1 cellular context compared by ENCODE assay signal in the genomic region with DNA sequence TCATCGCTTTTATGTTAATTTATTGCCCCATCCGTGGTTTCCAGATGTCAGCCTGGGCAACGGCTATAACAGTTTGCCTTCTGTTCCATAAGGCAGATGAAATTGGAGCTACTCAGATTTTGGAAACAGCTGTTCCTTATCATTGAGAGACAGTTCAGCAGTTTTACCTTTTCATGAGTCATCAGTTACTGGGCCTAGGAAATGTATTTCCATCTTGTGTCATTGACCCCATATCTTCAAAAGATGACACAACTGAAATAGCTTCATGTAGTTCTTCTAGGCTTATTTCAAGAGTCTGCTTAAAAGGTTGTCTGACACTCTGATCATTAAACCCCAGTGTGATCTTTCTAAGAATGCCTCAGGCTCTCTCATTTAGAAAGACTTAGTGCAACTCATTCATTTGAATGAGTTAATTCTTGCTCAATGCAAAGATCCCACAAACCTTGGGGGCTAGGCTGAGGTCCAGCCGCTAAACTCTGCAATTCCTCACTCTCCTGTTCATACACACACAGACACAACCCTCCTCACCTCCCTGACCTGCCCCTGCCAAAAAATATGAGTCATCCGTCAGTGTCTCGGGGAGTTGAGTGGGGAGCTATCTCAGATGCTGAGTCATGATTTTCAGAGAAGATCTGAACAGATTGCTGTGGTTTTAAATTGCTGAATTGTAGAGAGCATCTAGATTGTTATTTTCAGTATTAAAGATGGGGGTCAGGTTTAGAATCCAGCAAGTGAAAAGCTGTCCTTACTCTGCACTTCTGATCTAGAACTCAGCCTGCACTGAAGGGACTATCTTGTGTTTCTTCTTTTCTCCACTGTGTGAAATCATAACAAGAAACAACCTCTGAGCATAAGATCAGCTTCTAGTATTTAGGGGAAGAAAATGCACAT.
TF ChIP-seq lines count a peak whose summit lies in the region.

No MANE protein-coding gene starts in this region.

TF ChIP-seq in K562, 482 proteins besides CTCF, POLR2A, EP300 and RAD21 (continued from another document and continues in another):
- TF ChIP-seq MYBL2 (IDR thresholded peaks at IDR 0.05; ENCODE audit: low read depth): no peak; the same call in 1 of the 2 replicates
- no peak for TF ChIP-seq MYBL2 (CRISPR knock-in tag; IDR thresholded peaks at IDR 0.05; ENCODE audit: borderline replicate concordance)
- TF ChIP-seq SRSF9 (IDR thresholded peaks at IDR 0.05; ENCODE audit: borderline replicate concordance, low read depth, low read length): no peak
- TF ChIP-seq, protein P1, sequence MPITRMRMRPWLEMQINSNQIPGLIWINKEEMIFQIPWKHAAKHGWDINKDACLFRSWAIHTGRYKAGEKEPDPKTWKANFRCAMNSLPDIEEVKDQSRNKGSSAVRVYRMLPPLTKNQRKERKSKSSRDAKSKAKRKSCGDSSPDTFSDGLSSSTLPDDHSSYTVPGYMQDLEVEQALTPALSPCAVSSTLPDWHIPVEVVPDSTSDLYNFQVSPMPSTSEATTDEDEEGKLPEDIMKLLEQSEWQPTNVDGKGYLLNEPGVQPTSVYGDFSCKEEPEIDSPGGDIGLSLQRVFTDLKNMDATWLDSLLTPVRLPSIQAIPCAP (CRISPR knock-in tag; IDR thresholded peaks at IDR 0.05; ENCODE audit: borderline replicate concordance): no peak
- TF ChIP-seq BRF1 (IDR thresholded peaks at IDR 0.05; ENCODE audit: borderline replicate concordance, extremely low read depth, insufficient read length): no peak
- no peak for TF ChIP-seq ZFP1 (CRISPR knock-in tag; IDR thresholded peaks at IDR 0.05)
- peak; percentile 58 for TF ChIP-seq ESRRA (IDR thresholded peaks at IDR 0.05; ENCODE audit: borderline replicate concordance, low read depth)
- TF ChIP-seq POLR2B (IDR thresholded peaks at IDR 0.05; ENCODE audit: low read depth, partially characterized antibody): no peak
- no peak for TF ChIP-seq HNRNPUL1 (IDR thresholded peaks at IDR 0.05; ENCODE audit: low read length)
- no peak for TF ChIP-seq WHSC1 (IDR thresholded peaks at IDR 0.05; ENCODE audit: low read length)
- peak; percentile 87 for TF ChIP-seq SMAD4 (CRISPR knock-in tag; conservative IDR thresholded peaks at IDR 0.05)
- no peak for TF ChIP-seq ZNF217 (CRISPR knock-in tag; IDR thresholded peaks at IDR 0.05)
- no peak for TF ChIP-seq ZSCAN29 (IDR thresholded peaks at IDR 0.05)
- TF ChIP-seq NFYB (IDR thresholded peaks at IDR 0.05; ENCODE audit: extremely low read depth, insufficient read length): no peak
- no peak for TF ChIP-seq RBM14 (IDR thresholded peaks at IDR 0.05; ENCODE audit: borderline replicate concordance, insufficient read depth, low read depth, low read length)
- TF ChIP-seq, protein P2, sequence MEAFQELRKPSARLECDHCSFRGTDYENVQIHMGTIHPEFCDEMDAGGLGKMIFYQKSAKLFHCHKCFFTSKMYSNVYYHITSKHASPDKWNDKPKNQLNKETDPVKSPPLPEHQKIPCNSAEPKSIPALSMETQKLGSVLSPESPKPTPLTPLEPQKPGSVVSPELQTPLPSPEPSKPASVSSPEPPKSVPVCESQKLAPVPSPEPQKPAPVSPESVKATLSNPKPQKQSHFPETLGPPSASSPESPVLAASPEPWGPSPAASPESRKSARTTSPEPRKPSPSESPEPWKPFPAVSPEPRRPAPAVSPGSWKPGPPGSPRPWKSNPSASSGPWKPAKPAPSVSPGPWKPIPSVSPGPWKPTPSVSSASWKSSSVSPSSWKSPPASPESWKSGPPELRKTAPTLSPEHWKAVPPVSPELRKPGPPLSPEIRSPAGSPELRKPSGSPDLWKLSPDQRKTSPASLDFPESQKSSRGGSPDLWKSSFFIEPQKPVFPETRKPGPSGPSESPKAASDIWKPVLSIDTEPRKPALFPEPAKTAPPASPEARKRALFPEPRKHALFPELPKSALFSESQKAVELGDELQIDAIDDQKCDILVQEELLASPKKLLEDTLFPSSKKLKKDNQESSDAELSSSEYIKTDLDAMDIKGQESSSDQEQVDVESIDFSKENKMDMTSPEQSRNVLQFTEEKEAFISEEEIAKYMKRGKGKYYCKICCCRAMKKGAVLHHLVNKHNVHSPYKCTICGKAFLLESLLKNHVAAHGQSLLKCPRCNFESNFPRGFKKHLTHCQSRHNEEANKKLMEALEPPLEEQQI (IDR thresholded peaks at IDR 0.05): no peak
- TF ChIP-seq GABPB2 (CRISPR knock-in tag; conservative IDR thresholded peaks at IDR 0.05): no peak
- no peak for TF ChIP-seq TCF15 (CRISPR knock-in tag; IDR thresholded peaks at IDR 0.05)
- peak; percentile 72 for TF ChIP-seq CEBPB (tag; IDR thresholded peaks at IDR 0.05)
- TF ChIP-seq CBFA2T3 (IDR thresholded peaks at IDR 0.05): peak; percentile 98
- peak; percentile 91 for TF ChIP-seq TCF3 (CRISPR knock-in tag; IDR thresholded peaks at IDR 0.05)
- no peak for TF ChIP-seq HOXB6 (CRISPR knock-in tag; IDR thresholded peaks at IDR 0.05; ENCODE audit: borderline replicate concordance)
- TF ChIP-seq CREBBP (IDR thresholded peaks at IDR 0.05; ENCODE audit: low read depth, low read length): no peak
- TF ChIP-seq RUNX1 (IDR thresholded peaks at IDR 0.05; ENCODE audit: low read depth): no peak
- TF ChIP-seq NCOA6 (IDR thresholded peaks at IDR 0.05): no peak
- no peak for TF ChIP-seq ZNF511 (CRISPR knock-in tag; IDR thresholded peaks at IDR 0.05)
- TF ChIP-seq CBX2 (IDR thresholded peaks at IDR 0.05; ENCODE audit: insufficient read depth, low read length, poor library complexity, severe bottlenecking): no peak
- peak; percentile 98 for TF ChIP-seq DPF2 (IDR thresholded peaks at IDR 0.05)
- peak; percentile 57 for TF ChIP-seq EGR1 (conservative IDR thresholded peaks at IDR 0.05)
- TF ChIP-seq NR3C1 (CRISPR knock-in tag; IDR thresholded peaks at IDR 0.05): no peak
- TF ChIP-seq KAT2B (IDR thresholded peaks at IDR 0.05; ENCODE audit: low read depth, low read length): no peak
- TF ChIP-seq SRSF1 (IDR thresholded peaks at IDR 0.05; ENCODE audit: low read depth, low read length): no peak
- TF ChIP-seq ZNF12 (CRISPR knock-in tag; IDR thresholded peaks at IDR 0.05): no peak
- no peak for TF ChIP-seq ARHGAP35 (IDR thresholded peaks at IDR 0.05; ENCODE audit: partially characterized antibody)
- TF ChIP-seq, protein P3, sequence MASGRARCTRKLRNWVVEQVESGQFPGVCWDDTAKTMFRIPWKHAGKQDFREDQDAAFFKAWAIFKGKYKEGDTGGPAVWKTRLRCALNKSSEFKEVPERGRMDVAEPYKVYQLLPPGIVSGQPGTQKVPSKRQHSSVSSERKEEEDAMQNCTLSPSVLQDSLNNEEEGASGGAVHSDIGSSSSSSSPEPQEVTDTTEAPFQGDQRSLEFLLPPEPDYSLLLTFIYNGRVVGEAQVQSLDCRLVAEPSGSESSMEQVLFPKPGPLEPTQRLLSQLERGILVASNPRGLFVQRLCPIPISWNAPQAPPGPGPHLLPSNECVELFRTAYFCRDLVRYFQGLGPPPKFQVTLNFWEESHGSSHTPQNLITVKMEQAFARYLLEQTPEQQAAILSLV (tag; IDR thresholded peaks at IDR 0.05): no peak
- no peak for TF ChIP-seq ZNF184 (CRISPR knock-in tag; IDR thresholded peaks at IDR 0.05)
- TF ChIP-seq, protein P4, sequence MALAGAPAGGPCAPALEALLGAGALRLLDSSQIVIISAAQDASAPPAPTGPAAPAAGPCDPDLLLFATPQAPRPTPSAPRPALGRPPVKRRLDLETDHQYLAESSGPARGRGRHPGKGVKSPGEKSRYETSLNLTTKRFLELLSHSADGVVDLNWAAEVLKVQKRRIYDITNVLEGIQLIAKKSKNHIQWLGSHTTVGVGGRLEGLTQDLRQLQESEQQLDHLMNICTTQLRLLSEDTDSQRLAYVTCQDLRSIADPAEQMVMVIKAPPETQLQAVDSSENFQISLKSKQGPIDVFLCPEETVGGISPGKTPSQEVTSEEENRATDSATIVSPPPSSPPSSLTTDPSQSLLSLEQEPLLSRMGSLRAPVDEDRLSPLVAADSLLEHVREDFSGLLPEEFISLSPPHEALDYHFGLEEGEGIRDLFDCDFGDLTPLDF (CRISPR knock-in tag; IDR thresholded peaks at IDR 0.05): no peak
- TF ChIP-seq FOSL1 (tag; conservative IDR thresholded peaks at IDR 0.05): peak; percentile 100
- peak; percentile 100 for TF ChIP-seq C11orf30 (IDR thresholded peaks at IDR 0.05; ENCODE audit: low read depth)
- no peak for TF ChIP-seq ZNF263 (CRISPR knock-in tag; IDR thresholded peaks at IDR 0.05; ENCODE audit: borderline replicate concordance)
- TF ChIP-seq GATA2 (CRISPR knock-in tag; IDR thresholded peaks at IDR 0.05): peak; percentile 68
- peak; percentile 100 for TF ChIP-seq ZNF316 (IDR thresholded peaks at IDR 0.05)
- no peak for TF ChIP-seq ELF1 (tag; IDR thresholded peaks at IDR 0.05)
- TF ChIP-seq, protein P5, sequence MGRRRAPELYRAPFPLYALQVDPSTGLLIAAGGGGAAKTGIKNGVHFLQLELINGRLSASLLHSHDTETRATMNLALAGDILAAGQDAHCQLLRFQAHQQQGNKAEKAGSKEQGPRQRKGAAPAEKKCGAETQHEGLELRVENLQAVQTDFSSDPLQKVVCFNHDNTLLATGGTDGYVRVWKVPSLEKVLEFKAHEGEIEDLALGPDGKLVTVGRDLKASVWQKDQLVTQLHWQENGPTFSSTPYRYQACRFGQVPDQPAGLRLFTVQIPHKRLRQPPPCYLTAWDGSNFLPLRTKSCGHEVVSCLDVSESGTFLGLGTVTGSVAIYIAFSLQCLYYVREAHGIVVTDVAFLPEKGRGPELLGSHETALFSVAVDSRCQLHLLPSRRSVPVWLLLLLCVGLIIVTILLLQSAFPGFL (CRISPR knock-in tag; IDR thresholded peaks at IDR 0.05): no peak
- TF ChIP-seq, protein P6, sequence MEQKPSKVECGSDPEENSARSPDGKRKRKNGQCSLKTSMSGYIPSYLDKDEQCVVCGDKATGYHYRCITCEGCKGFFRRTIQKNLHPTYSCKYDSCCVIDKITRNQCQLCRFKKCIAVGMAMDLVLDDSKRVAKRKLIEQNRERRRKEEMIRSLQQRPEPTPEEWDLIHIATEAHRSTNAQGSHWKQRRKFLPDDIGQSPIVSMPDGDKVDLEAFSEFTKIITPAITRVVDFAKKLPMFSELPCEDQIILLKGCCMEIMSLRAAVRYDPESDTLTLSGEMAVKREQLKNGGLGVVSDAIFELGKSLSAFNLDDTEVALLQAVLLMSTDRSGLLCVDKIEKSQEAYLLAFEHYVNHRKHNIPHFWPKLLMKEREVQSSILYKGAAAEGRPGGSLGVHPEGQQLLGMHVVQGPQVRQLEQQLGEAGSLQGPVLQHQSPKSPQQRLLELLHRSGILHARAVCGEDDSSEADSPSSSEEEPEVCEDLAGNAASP (IDR thresholded peaks at IDR 0.05): no peak
- no peak for TF ChIP-seq ATF6 (CRISPR knock-in tag; IDR thresholded peaks at IDR 0.05)
- TF ChIP-seq, protein P7, sequence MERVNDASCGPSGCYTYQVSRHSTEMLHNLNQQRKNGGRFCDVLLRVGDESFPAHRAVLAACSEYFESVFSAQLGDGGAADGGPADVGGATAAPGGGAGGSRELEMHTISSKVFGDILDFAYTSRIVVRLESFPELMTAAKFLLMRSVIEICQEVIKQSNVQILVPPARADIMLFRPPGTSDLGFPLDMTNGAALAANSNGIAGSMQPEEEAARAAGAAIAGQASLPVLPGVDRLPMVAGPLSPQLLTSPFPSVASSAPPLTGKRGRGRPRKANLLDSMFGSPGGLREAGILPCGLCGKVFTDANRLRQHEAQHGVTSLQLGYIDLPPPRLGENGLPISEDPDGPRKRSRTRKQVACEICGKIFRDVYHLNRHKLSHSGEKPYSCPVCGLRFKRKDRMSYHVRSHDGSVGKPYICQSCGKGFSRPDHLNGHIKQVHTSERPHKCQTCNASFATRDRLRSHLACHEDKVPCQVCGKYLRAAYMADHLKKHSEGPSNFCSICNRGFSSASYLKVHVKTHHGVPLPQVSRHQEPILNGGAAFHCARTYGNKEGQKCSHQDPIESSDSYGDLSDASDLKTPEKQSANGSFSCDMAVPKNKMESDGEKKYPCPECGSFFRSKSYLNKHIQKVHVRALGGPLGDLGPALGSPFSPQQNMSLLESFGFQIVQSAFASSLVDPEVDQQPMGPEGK (CRISPR knock-in tag; IDR thresholded peaks at IDR 0.05; ENCODE audit: borderline replicate concordance): no peak
- TF ChIP-seq FOS (IDR thresholded peaks at IDR 0.05; ENCODE audit: extremely low read depth, insufficient read length): peak; percentile 81
- no peak for TF ChIP-seq ILK (tag; IDR thresholded peaks at IDR 0.05; ENCODE audit: borderline replicate concordance, low read depth)
- TF ChIP-seq, protein P8, sequence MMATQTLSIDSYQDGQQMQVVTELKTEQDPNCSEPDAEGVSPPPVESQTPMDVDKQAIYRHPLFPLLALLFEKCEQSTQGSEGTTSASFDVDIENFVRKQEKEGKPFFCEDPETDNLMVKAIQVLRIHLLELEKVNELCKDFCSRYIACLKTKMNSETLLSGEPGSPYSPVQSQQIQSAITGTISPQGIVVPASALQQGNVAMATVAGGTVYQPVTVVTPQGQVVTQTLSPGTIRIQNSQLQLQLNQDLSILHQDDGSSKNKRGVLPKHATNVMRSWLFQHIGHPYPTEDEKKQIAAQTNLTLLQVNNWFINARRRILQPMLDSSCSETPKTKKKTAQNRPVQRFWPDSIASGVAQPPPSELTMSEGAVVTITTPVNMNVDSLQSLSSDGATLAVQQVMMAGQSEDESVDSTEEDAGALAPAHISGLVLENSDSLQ (IDR thresholded peaks at IDR 0.05): peak; percentile 86
- no peak for TF ChIP-seq COPS2 (conservative IDR thresholded peaks at IDR 0.05)
